In genomic region chr17:31321481-31321880, GRCh38 we compare ENCODE assay signal across 1 cellular context.
A peak's percentile ranks its signal among the peaks of the same experiment; 100 is the strongest.
TF ChIP-seq lines count a peak whose summit lies in the region.

TSS of gene EVI2A (minus strand) at chr17:31321622. CDS start at chr17:31319013, 2,609 bp downstream.

TF ChIP-seq in GM12878, 131 proteins besides CTCF, POLR2A, EP300 and RAD21 (continued from another document):
- TF ChIP-seq ZNF687 (IDR thresholded peaks at IDR 0.05) (peak; percentile 49; the same call in 1 of the 2 replicates), PML (IDR thresholded peaks at IDR 0.05; ENCODE audit: low read length) (0 out of 2 replicates have a peak, but pooled peaks have one; percentile 33), BCL3 (IDR thresholded peaks at IDR 0.05; ENCODE audit: borderline replicate concordance, insufficient read depth, low read depth, low read length, poor library complexity, severe bottlenecking) (no peak), NFIC (IDR thresholded peaks at IDR 0.05; ENCODE audit: low read depth, low read length) (peak; percentile 70; the same call in 1 of the 2 replicates), FOXM1 (IDR thresholded peaks at IDR 0.05; ENCODE audit: low read depth, low read length) (peak; percentile 40; the same call in 1 of the 2 replicates), CHD4 (IDR thresholded peaks at IDR 0.05) (no peak), ATF2 (IDR thresholded peaks at IDR 0.05; ENCODE audit: low read length) (peak; percentile 52; the same call in 1 of the 2 replicates), ZNF384 (IDR thresholded peaks at IDR 0.05; ENCODE audit: borderline replicate concordance, low read depth, low read length) (peak; percentile 94), ELK1 (IDR thresholded peaks at IDR 0.05; ENCODE audit: low read depth, low read length) (no peak), CREM (IDR thresholded peaks at IDR 0.05; ENCODE audit: low read depth) (peak; percentile 62), SKIL (IDR thresholded peaks at IDR 0.05; ENCODE audit: low read depth, poor library complexity, severe bottlenecking) (peak; percentile 12), ATF7 (IDR thresholded peaks at IDR 0.05; ENCODE audit: low read depth) (peak; percentile 71), BHLHE40 (IDR thresholded peaks at IDR 0.05; ENCODE audit: borderline replicate concordance in 1 of 2, low read depth in 2 of 2, low read length in 1 of 2) (peak in 1 of 2 experiments; percentile 23; a peak in 1 of 4 replicates), TBL1XR1 (IDR thresholded peaks at IDR 0.05; ENCODE audit: low read depth, low read length) (no peak), ZNF207 (IDR thresholded peaks at IDR 0.05; ENCODE audit: borderline replicate concordance) (no peak), EED (IDR thresholded peaks at IDR 0.05; ENCODE audit: low read depth) (peak; percentile 54; the same call in 1 of the 2 replicates), ZSCAN29 (IDR thresholded peaks at IDR 0.05) (no peak), EGR1 (IDR thresholded peaks at IDR 0.05; ENCODE audit: borderline replicate concordance in 1 of 2, low read depth in 2 of 2, low read length in 2 of 2) (no peak)
